In genomic region chr4:78313754-78314120, GRCh38 we compare ENCODE assay signal across 1 cellular context.
TF ChIP-seq lines count a peak whose summit lies in the region.

No MANE protein-coding gene starts in this region.

TF ChIP-seq in WTC11, 78 proteins besides CTCF, POLR2A, EP300 and RAD21 (continued from another document):
- TF ChIP-seq ZNF317 (CRISPR knock-in tag; IDR thresholded peaks at IDR 0.05; ENCODE audit: borderline replicate concordance, low read depth) = no peak
- no peak for TF ChIP-seq ZNF396 (CRISPR knock-in tag; IDR thresholded peaks at IDR 0.05; ENCODE audit: borderline replicate concordance)
